Comparison of ENCODE assay signal across 10 cellular contexts in genomic region chr2:128550389-128550788, GRCh38.
"Had no signal": no experiment of that assay in that cellular context is flagged by ENCODE, and none has a peak within 500 bp of the region (broad histone marks: within the 10 kb centered on the region; RNA-seq: fewer than 3 reads in every experiment).

No MANE protein-coding gene starts in this region.

- DNase-seq: effector CD8-positive, alpha-beta T cell; foreskin melanocyte; hippocampal formation; left colon; psoas muscle; right lobe of liver; stimulated activated CD4-positive, alpha-beta T cell treated with anti-CD3 and anti-CD28 coated beads, Interleukin-12 subunit alpha, Interleukin-12 subunit beta, amount 100 ng/mL, for 4 hours; stimulated activated naive CD4-positive, alpha-beta T cell had no signal

- H3K4me1 Mint-ChIP-seq: naive thymus-derived CD4-positive, alpha-beta T cell had no signal

- H3K36me3 Mint-ChIP-seq: naive thymus-derived CD4-positive, alpha-beta T cell had no signal

- ATAC-seq: heart left ventricle; left colon; naive thymus-derived CD4-positive, alpha-beta T cell; psoas muscle; right lobe of liver had no signal

- H3K27ac Mint-ChIP-seq: naive thymus-derived CD4-positive, alpha-beta T cell had no signal

- H3K4me3 Mint-ChIP-seq: naive thymus-derived CD4-positive, alpha-beta T cell had no signal
